8 cellular contexts compared by ENCODE assay signal in genomic region chr19:43526884-43527859, GRCh38. TPM values are rescaled to one million over a fixed set of nuclear protein-coding genes. Genes with fewer than 3 reads are reported as not detected.
A peak's percentile ranks its signal among the peaks of the same experiment; 100 is the strongest.
DNase-seq lines count a peak whose midpoint lies in the region; ATAC-seq and TF ChIP-seq lines count a peak whose summit lies in the region.

Gene ETHE1, minus strand, starts transcription at chr19:43527201. Its CDS starts 24 bp downstream, at chr19:43527177.

- H3K36me3 ChIP-seq in SU-DHL-6 (ENCODE audit: low read length) (no peaks in the 10 kb centered on the region), transverse colon (no peaks in the 10 kb centered on the region)

- no peak within 1 kb of the TSS for H3K27ac ChIP-seq in SU-DHL-6 (ENCODE audit: low read depth, low read length)
- peak within 1 kb of the TSS; percentile 92 to 97 (median 95) for H3K27ac ChIP-seq in transverse colon

- H3K4me1 ChIP-seq in transverse colon: peaks cover 7 to 67% (median 42%) of the 10 kb centered on the region in 4 donors

- H3K9me2 ChIP-seq in SU-DHL-6 (replicated peaks; ENCODE audit: insufficient read depth, low read length): no peaks in the 10 kb centered on the region

- peaks cover 3% of the 10 kb centered on the region for H3K36me3 Mint-ChIP-seq in activated naive CD8-positive, alpha-beta T cell treated with anti-CD3 and anti-CD28 coated beads, Interleukin-2, amount 10 ng/mL, durations not matched to agents 7 days and 5 days
- peaks cover 1% of the 10 kb centered on the region for H3K36me3 Mint-ChIP-seq in osteocyte (ENCODE audit: unreplicated experiment)

- H3K4me3 ChIP-seq in SU-DHL-6 (ENCODE audit: insufficient read depth, low read length, poor library complexity, severe bottlenecking) (peak within 1 kb of the TSS; percentile 92), transverse colon (peak within 1 kb of the TSS; percentile 61 to 99 (median 91))

- no peak for TF ChIP-seq CTCF in SU-DHL-6 (IDR thresholded peaks at IDR 0.05; ENCODE audit: insufficient read depth, low read length, poor library complexity, severe bottlenecking)
- no peak for TF ChIP-seq CTCF in osteocyte (IDR thresholded peaks at IDR 0.05)
- TF ChIP-seq CTCF in transverse colon (IDR thresholded peaks at IDR 0.05): peak in 2 of 5 experiments; percentile 20 to 31

- H3K27me3 Mint-ChIP-seq in activated naive CD8-positive, alpha-beta T cell treated with anti-CD3 and anti-CD28 coated beads, Interleukin-2, amount 10 ng/mL, durations not matched to agents 7 days and 5 days: no peaks in the 10 kb centered on the region
- H3K27me3 Mint-ChIP-seq in osteocyte (ENCODE audit: unreplicated experiment): no peaks in the 10 kb centered on the region

- H4K20me1 ChIP-seq in SU-DHL-6 (ENCODE audit: low read depth, low read length): no peaks in the 10 kb centered on the region

- H3F3A ChIP-seq in SU-DHL-6 (ENCODE audit: insufficient read depth): peaks cover 4% of the 10 kb centered on the region; the same call in 1 of the 2 replicates

- H3K4me1 Mint-ChIP-seq in activated naive CD8-positive, alpha-beta T cell treated with anti-CD3 and anti-CD28 coated beads, Interleukin-2, amount 10 ng/mL, durations not matched to agents 7 days and 5 days: peaks cover 20% of the 10 kb centered on the region
- H3K4me1 Mint-ChIP-seq in osteocyte (ENCODE audit: unreplicated experiment): peaks cover 29% of the 10 kb centered on the region

- no peaks in the 10 kb centered on the region for H3K9me3 ChIP-seq in SU-DHL-6 (ENCODE audit: insufficient read depth, low read length)
- H3K9me3 ChIP-seq in transverse colon: no peaks in the 10 kb centered on the region

- no peak for TF ChIP-seq EP300 in transverse colon (IDR thresholded peaks at IDR 0.05; ENCODE audit: low read depth)

- peak within 1 kb of the TSS; percentile 100 for H2AFZ ChIP-seq in SU-DHL-6 (ENCODE audit: low read depth, low read length, severe bottlenecking)

- intact Hi-C loops in Right ventricle myocardium inferior (cut with DNase I): loop anchor here (5.0 kb wide), 1 partner anchor 65 kb away; no protein-coding TSS in a partner anchor
- intact Hi-C loops in transverse colon (cut with DNase I; ENCODE audit: low total_unique reads): no loop called here

- H3K4me3 Mint-ChIP-seq in activated naive CD8-positive, alpha-beta T cell treated with anti-CD3 and anti-CD28 coated beads, Interleukin-2, amount 10 ng/mL, durations not matched to agents 7 days and 5 days: peak within 1 kb of the TSS; percentile 80
- peak within 1 kb of the TSS; percentile 91 for H3K4me3 Mint-ChIP-seq in osteocyte (ENCODE audit: unreplicated experiment)

- POLR2A ChIA-PET in activated naive CD8-positive, alpha-beta T cell treated with anti-CD3 and anti-CD28 coated beads, Interleukin-2, amount 10 ng/mL, durations not matched to agents 7 days and 5 days (lab: Charles Lee): interaction anchor here (1.0 to 2.9 kb wide), 6 partner anchors 23 to 88 kb away, joined by 3 to 25 read pairs (median 6); partner anchors contain the start of genes IRGQ, PHLDB3 and ZNF576

- H3K27me3 ChIP-seq in SU-DHL-6 (ENCODE audit: low read length) (no peaks in the 10 kb centered on the region), transverse colon (no peaks in the 10 kb centered on the region)

- H3K4me2 ChIP-seq in SU-DHL-6 (ENCODE audit: low read depth, low read length, poor library complexity, severe bottlenecking): peak within 1 kb of the TSS; percentile 78

- no peaks in the 10 kb centered on the region for H3K79me2 ChIP-seq in SU-DHL-6 (ENCODE audit: insufficient read depth, low read length)

- peak; percentile 14 for DNase-seq in COR-L47 (lab: John Stamatoyannopoulos, UW)
- DNase-seq in LHCN-M2 (ENCODE audit: low read depth): peak; percentile 65
- peak; percentile 89 for DNase-seq in activated naive CD8-positive, alpha-beta T cell treated with anti-CD3 and anti-CD28 coated beads, Interleukin-2, amount 10 ng/mL, durations not matched to agents 7 days and 5 days
- peak; percentile 91 for DNase-seq in Right ventricle myocardium inferior (ENCODE audit: missing footprints)
- peak; percentile 88 for DNase-seq in osteocyte (ENCODE audit: extremely low spot score, unreplicated experiment)
- DNase-seq in transverse colon: peak; percentile 92

- no peaks in the 10 kb centered on the region for H3K9me3 Mint-ChIP-seq in activated naive CD8-positive, alpha-beta T cell treated with anti-CD3 and anti-CD28 coated beads, Interleukin-2, amount 10 ng/mL, durations not matched to agents 7 days and 5 days
- no peaks in the 10 kb centered on the region for H3K9me3 Mint-ChIP-seq in osteocyte (ENCODE audit: unreplicated experiment)

- peak within 1 kb of the TSS; percentile 76 for H3K9ac ChIP-seq in SU-DHL-6 (ENCODE audit: low read length)

- in situ Hi-C loops in transverse colon (cut with MboI; ENCODE audit: low pct_ligation_motif_present in 1 of 4, low pct_unique_long_range_greater_than_20kb in 1 of 4, low sequenced_read_pairs in 3 of 4): no loop called here

- TF ChIP-seq POLR2A in transverse colon (IDR thresholded peaks at IDR 0.05): peak; percentile 95

- WGBS in transverse colon (ENCODE audit: low coverage in 1 of 2), 2 donors: 4 to 8% methylated on average over 11 to 48 of the region's 54 CpGs

- peak within 1 kb of the TSS; percentile 82 for H3K27ac Mint-ChIP-seq in activated naive CD8-positive, alpha-beta T cell treated with anti-CD3 and anti-CD28 coated beads, Interleukin-2, amount 10 ng/mL, durations not matched to agents 7 days and 5 days
- H3K27ac Mint-ChIP-seq in osteocyte (ENCODE audit: unreplicated experiment): peak within 1 kb of the TSS; percentile 97

- ATAC-seq in GM21526 (IDR thresholded peaks at IDR 0.05; ENCODE audit: low FRiP score, unreplicated experiment): peak; percentile 54
- peak; percentile 87 for ATAC-seq in activated naive CD8-positive, alpha-beta T cell treated with anti-CD3 and anti-CD28 coated beads, Interleukin-2, amount 10 ng/mL, durations not matched to agents 7 days and 5 days (ENCODE audit: low read depth)
- ATAC-seq in Right ventricle myocardium inferior: peak; percentile 95

RNA-seq across cellular contexts. Expression of gene ETHE1, which starts in this region (rescaled TPM):
- 40.0 and 40.8 TPM in 2 replicates for total RNA-seq in LHCN-M2 (2014; rRNA removed)
- polyA plus RNA-seq in LHCN-M2 (2012): 51.1 TPM
- total RNA-seq in activated naive CD8-positive, alpha-beta T cell treated with anti-CD3 and anti-CD28 coated beads, Interleukin-2, amount 10 ng/mL, durations not matched to agents 7 days and 5 days: 10 to 100 TPM; 57.1 to 61.1 TPM
- 15.2 TPM for total RNA-seq in Right ventricle myocardium inferior
- total RNA-seq in osteocyte: 41.8 and 42.3 TPM in 2 replicates
- 100 to 1,000 TPM; 438 to 667 (median 458) TPM for total RNA-seq in transverse colon

Comparison
In these comparisons a context has a peak if more than half of its experiments do, and no peak if none do; other contexts are left out.
1. RNA of gene ETHE1 (total RNA-seq): 438 to 667 TPM in transverse colon; 57.1 to 61.1 TPM in activated naive CD8-positive, alpha-beta T cell treated with anti-CD3 and anti-CD28 coated beads, Interleukin-2, amount 10 ng/mL, durations not matched to agents 7 days and 5 days, 41.8 to 42.3 TPM in osteocyte, 40.0 to 40.8 TPM in LHCN-M2 and 15.2 TPM in Right ventricle myocardium inferior (single experiment); every median in the first group is over 4 times any median in the second.
2. DNase-seq: peak in every context shown above with its lines; median percentile 92 in transverse colon; 91 in Right ventricle myocardium inferior; 89 in activated naive CD8-positive, alpha-beta T cell treated with anti-CD3 and anti-CD28 coated beads, Interleukin-2, amount 10 ng/mL, durations not matched to agents 7 days and 5 days; 88 in osteocyte; 65 in LHCN-M2; 14 in COR-L47.
3. Peak in every context shown above with its lines, with median percentiles within 50 percentile points of each other: ATAC-seq.